Comparison of ENCODE assay signal across 23 cellular contexts in the genomic region with DNA sequence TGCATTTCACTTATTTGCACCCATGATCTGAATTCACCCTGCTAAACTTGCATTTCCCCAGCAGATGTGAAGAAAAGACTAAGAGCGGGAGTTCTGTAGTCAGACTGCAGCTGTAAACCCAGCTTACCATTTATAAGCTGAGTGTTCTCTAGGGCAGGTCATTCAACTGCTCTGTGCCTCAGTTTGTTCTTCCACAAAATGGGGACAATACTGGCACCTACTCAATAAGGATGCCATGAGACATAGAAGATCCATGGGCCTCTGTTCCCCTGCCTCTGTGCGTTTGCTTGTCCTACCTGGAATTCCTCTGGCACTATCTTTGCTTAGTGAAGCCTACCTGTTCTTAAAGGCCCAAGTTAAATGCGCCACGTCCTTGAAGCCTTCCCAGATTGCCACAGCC. TPM values are rescaled to one million over a fixed set of nuclear protein-coding genes. Genes with fewer than 3 reads are reported as not detected.
"Had no signal": no experiment of that assay in that cellular context is flagged by ENCODE, and none has a peak within 500 bp of the region (broad histone marks: within the 10 kb centered on the region; RNA-seq: fewer than 3 reads in every experiment).

No MANE protein-coding gene starts in this region.

- H3K9ac ChIP-seq: neural progenitor cell had no signal

- H3K36me3 ChIP-seq: colonic mucosa, heart left ventricle, neural progenitor cell, spleen, thoracic aorta, upper lobe of left lung had no signal

- H3K4me1 ChIP-seq: colonic mucosa had no signal

- FAIRE-seq: bronchial epithelial cell, islet of Langerhans had no signal

- H3K4me3 ChIP-seq: colonic mucosa, dorsolateral prefrontal cortex, heart left ventricle, neural progenitor cell, spleen, thoracic aorta, upper lobe of left lung had no signal

- H3K4me2 ChIP-seq: neural progenitor cell had no signal

- DNase-seq: activated B cell treated with CpG ODN at 0.5 μM for 24 hours; activated CD4-positive, alpha-beta T cell treated with anti-CD3 and anti-CD28 coated beads for 4 hours; activated CD4-positive, alpha-beta T cell treated with anti-CD3 and anti-CD28 coated beads, Interleukin-2, amount 50 U/mL, for 48 hours; activated naive CD4-positive, alpha-beta T cell treated with Interleukin-2 at 50 U/mL for 16 hours; activated naive CD8-positive, alpha-beta T cell treated with anti-CD3 and anti-CD28 coated beads, Interleukin-2, amount 10 ng/mL, durations not matched to agents 7 days and 5 days; activated T-cell treated with anti-CD3 and anti-CD28 coated beads, Interleukin-2, amount 50 U/mL, for 48 hours; amniotic stem cell; dorsolateral prefrontal cortex; left cardiac atrium; naive B cell; spleen; stimulated activated CD4-positive, alpha-beta T cell treated with anti-CD3 and anti-CD28 coated beads, Interleukin-4, amount 100 ng/mL, for 24 hours; stimulated activated naive CD4-positive, alpha-beta T cell treated with Interleukin-2 at 50 U/mL for 16 hours; T1000; upper lobe of left lung had no signal

- H3K27ac ChIP-seq: colonic mucosa, dorsolateral prefrontal cortex, heart left ventricle, neural progenitor cell, spleen, thoracic aorta, upper lobe of left lung had no signal

- H3K9me3 ChIP-seq: colonic mucosa had no signal

- H3K27me3 ChIP-seq: colonic mucosa, heart left ventricle, neural progenitor cell, upper lobe of left lung had no signal

RNA-seq across cellular contexts. Expression of a gene that starts 12.2 kb away (rescaled TPM):
- total RNA-seq: activated B cell treated with CpG ODN at 0.5 μM for 24 hours; activated CD8-positive, alpha-beta memory T cell treated with anti-CD3 and anti-CD28 coated beads for 36 hours; activated naive CD8-positive, alpha-beta T cell treated with anti-CD3 and anti-CD28 coated beads, Interleukin-2, amount 10 ng/mL, durations not matched to agents 7 days and 5 days; fibroblast of villous mesenchyme had no signal
